8 cellular contexts compared by ENCODE assay signal in genomic region chr11:133134561-133135173, GRCh38.
DNase-seq lines count a peak whose midpoint lies in the region; ATAC-seq and TF ChIP-seq lines count a peak whose summit lies in the region.

No MANE protein-coding gene starts in this region.

- TF ChIP-seq POLR2A in testis (IDR thresholded peaks at IDR 0.05), result no peak

- peak; percentile 29 for DNase-seq in AG08396 (ENCODE audit: low spot score)
- DNase-seq in MV-4-11 (lab: John Stamatoyannopoulos, UW), result peak; percentile 22
- DNase-seq in T-helper 9 cell, result peak; percentile 2
- peak; percentile 3 to 18 for DNase-seq in dermis microvascular lymphatic vessel endothelial cell (ENCODE audit: low read depth in 2 of 2)
- peak; percentile 17 to 38 for DNase-seq in lung microvascular endothelial cell (ENCODE audit: low read depth in 2 of 2)
- peak; percentile 78 for DNase-seq in testis

- H3K4me1 ChIP-seq in testis, result no peaks in the 10 kb centered on the region

- WGBS in testis, 2 donors, result 12 to 14% methylated on average over 8 to 10 of the region's 10 CpGs

- H3K36me3 ChIP-seq in testis (ENCODE audit: low read depth, missing control alignments), result no peaks in the 10 kb centered on the region

- peak; percentile 81 for ATAC-seq in HG02610 (IDR thresholded peaks at IDR 0.05; ENCODE audit: unreplicated experiment)

- peak; percentile 93 for TF ChIP-seq CTCF in GM12874 (IDR thresholded peaks at IDR 0.05; ENCODE audit: insufficient read depth, low read depth, low read length)
- TF ChIP-seq CTCF in testis (IDR thresholded peaks at IDR 0.05), result peak; percentile 56 to 85 (median 63)

- H3K9me3 ChIP-seq in testis, result no peaks in the 10 kb centered on the region

- H3K4me3 ChIP-seq in testis, result no peak overlapping the region

- H3K27me3 ChIP-seq in testis, result no peaks in the 10 kb centered on the region

- intact Hi-C loops in testis (cut with DNase I; ENCODE audit: low total_unique reads), result no loop called here

- H3K27ac ChIP-seq in testis, result no peak overlapping the region

Comparison
In these comparisons a context has a peak if more than half of its experiments do, and no peak if none do; other contexts are left out.
1. DNase-seq: peak in every context shown above with its lines; median percentile 78 in testis; 29 in AG08396; 28 in lung microvascular endothelial cell; 22 in MV-4-11; 10 in dermis microvascular lymphatic vessel endothelial cell; 2 in T-helper 9 cell.